In genomic region chr18:58591286-58591685, GRCh38 we compare ENCODE assay signal across 25 cellular contexts. TPM values are rescaled to one million over a fixed set of nuclear protein-coding genes. Genes with fewer than 3 reads are reported as not detected.
DNase-seq lines count a peak whose midpoint lies in the region; TF ChIP-seq lines count a peak whose summit lies in the region.
"Had no signal": no experiment of that assay in that cellular context is flagged by ENCODE, and none has a peak within 500 bp of the region (broad histone marks: within the 10 kb centered on the region; RNA-seq: fewer than 3 reads in every experiment).

No MANE protein-coding gene starts in this region.

- H3K27ac ChIP-seq in osteoblast (ENCODE audit: low read depth, low read length) (peak overlapping the region; percentile 76), adrenal gland (no peak overlapping the region)
- H3K27ac ChIP-seq: 22Rv1; BLaER1 treated with 17β-estradiol and CSF1 and Interleukin-3, amounts not matched to agents 10 nM and 100 nM had no signal

- H3K4me1 ChIP-seq in osteoblast (ENCODE audit: insufficient read depth, low read length) = peaks cover 24% of the 10 kb centered on the region
- H3K4me1 ChIP-seq in adrenal gland (replicated peaks in 1 of 2) = no peaks in the 10 kb centered on the region
- H3K4me1 ChIP-seq: breast epithelium had no signal

- H3K9me3 ChIP-seq in osteoblast (ENCODE audit: low read depth, low read length) = peaks cover 4% of the 10 kb centered on the region
- H3K9me3 ChIP-seq in adrenal gland (replicated peaks in 1 of 3) = no peaks in the 10 kb centered on the region
- H3K9me3 ChIP-seq: ovary had no signal

- H3K27me3 ChIP-seq in osteoblast (ENCODE audit: insufficient read depth, low read length) (no peaks in the 10 kb centered on the region), adrenal gland (no peaks in the 10 kb centered on the region)
- H3K27me3 ChIP-seq: BLaER1 treated with 17β-estradiol and CSF1 and Interleukin-3, amounts not matched to agents 10 nM and 100 nM; breast epithelium; ovary had no signal

- intact Hi-C loops in adrenal gland (cut with DNase I) = no loop called here

- TF ChIP-seq CTCF in fibroblast of pulmonary artery (IDR thresholded peaks at IDR 0.05; ENCODE audit: low read length, missing control alignments) (no peak), osteoblast (IDR thresholded peaks at IDR 0.05; ENCODE audit: extremely low read depth, low read depth, low read length) (no peak), adrenal gland (IDR thresholded peaks at IDR 0.05) (no peak)

- peak overlapping the region; percentile 65 for H3K4me2 ChIP-seq in osteoblast (ENCODE audit: insufficient read depth, low read length)

- H3K4me3 ChIP-seq in fibroblast of pulmonary artery (replicated peaks; ENCODE audit: low read depth, low read length) = no peak overlapping the region
- H3K4me3 ChIP-seq in osteoblast (ENCODE audit: insufficient read depth, low read length) = no peak overlapping the region
- H3K4me3 ChIP-seq in adrenal gland = no peak overlapping the region
- H3K4me3 ChIP-seq: BLaER1 treated with 17β-estradiol and CSF1 and Interleukin-3, amounts not matched to agents 10 nM and 100 nM; breast epithelium; ovary; smooth muscle cell had no signal

- H3K36me3 ChIP-seq in osteoblast (ENCODE audit: insufficient read depth, low read length) (no peaks in the 10 kb centered on the region), adrenal gland (replicated peaks in 1 of 2) (no peaks in the 10 kb centered on the region)
- H3K36me3 ChIP-seq: breast epithelium, ovary had no signal

- WGBS in adrenal gland, 4 donors = 77 to 86% (median 83%) methylated on average over 3 of the region's 3 CpGs

- H2AFZ ChIP-seq in osteoblast (ENCODE audit: low read length) = no peak overlapping the region

- TF ChIP-seq POLR2A in adrenal gland (IDR thresholded peaks at IDR 0.05) = no peak

- H3K79me2 ChIP-seq in osteoblast (ENCODE audit: insufficient read depth, low read length) = no peaks in the 10 kb centered on the region

- DNase-seq in DMS53 (lab: John Stamatoyannopoulos, UW) (peak; percentile 44), DMS53 treated with DMSO at 0.1 percent for 48 hours (lab: John Stamatoyannopoulos, UW; ENCODE audit: unreplicated experiment) (no peak), NCI-H226 (peak; percentile 77), fibroblast of pulmonary artery (ENCODE audit: low read depth) (peak; percentile 38), osteoblast (ENCODE audit: insufficient read length, low spot score, missing footprints) (no peak), NAMALWA (ENCODE audit: low spot score) (no peak), adrenal gland (no peak), NCI-H82 treated with DMSO at 0.1 percent for 48 hours (lab: John Stamatoyannopoulos, UW; ENCODE audit: unreplicated experiment) (no peak)
- DNase-seq: activated CD4-positive, alpha-beta memory T cell treated with anti-CD3 and anti-CD28 coated beads for 36 hours; activated CD4-positive, alpha-beta T cell treated with anti-CD3 and anti-CD28 coated beads for 1 hour; activated naive CD4-positive, alpha-beta T cell treated with anti-CD3 and anti-CD28 coated beads, Interleukin-2, amount 10 ng/mL, durations not matched to agents 7 days and 5 days; amygdala; midbrain; naive thymus-derived CD4-positive, alpha-beta T cell; NCI-H187; NCI-H510A; NK-92 treated with Interleukin-12 subunit alpha and Interleukin-12 subunit beta, amount 100 ng/mL, for 24 hours; ovary; retina; stimulated activated naive CD4-positive, alpha-beta T cell; T-helper 17 cell had no signal

- H4K20me1 ChIP-seq in osteoblast (ENCODE audit: insufficient read depth, low read length) = no peaks in the 10 kb centered on the region
- H4K20me1 ChIP-seq: BLaER1 treated with 17β-estradiol and CSF1 and Interleukin-3, amounts not matched to agents 10 nM and 100 nM had no signal

RNA-seq across cellular contexts. Expression of gene ALPK2, which starts 37.6 kb away (rescaled TPM):
- total RNA-seq in osteoblast (255 and 262 TPM in 2 replicates), adrenal gland (under 1 TPM in 1 of 8 donors, not detected in 7; 0.07 TPM)
- polyA plus RNA-seq in adrenal gland = under 1 TPM in 2 of 3 donors, not detected in 1; under 0.01 to 0.08 TPM
- polyA plus RNA-seq: naive thymus-derived CD4-positive, alpha-beta T cell had no signal

Comparison
In these comparisons a context has a peak if more than half of its experiments do, and no peak if none do; other contexts are left out.
1. DNase-seq: peak in DMS53 (single experiment), NCI-H226 (single experiment) and fibroblast of pulmonary artery (single experiment); none in DMS53 treated with DMSO at 0.1 percent for 48 hours (single experiment), osteoblast (single experiment), NAMALWA (single experiment), adrenal gland (0 of 7) and NCI-H82 treated with DMSO at 0.1 percent for 48 hours (single experiment).
2. RNA of gene ALPK2, which starts 37.6 kb away (total RNA-seq): 255 to 262 TPM in osteoblast; 0.07 TPM in adrenal gland; every median in the first group is over 100 times any median in the second.